ENCODE assay signal across 29 cellular contexts in the genomic region with DNA sequence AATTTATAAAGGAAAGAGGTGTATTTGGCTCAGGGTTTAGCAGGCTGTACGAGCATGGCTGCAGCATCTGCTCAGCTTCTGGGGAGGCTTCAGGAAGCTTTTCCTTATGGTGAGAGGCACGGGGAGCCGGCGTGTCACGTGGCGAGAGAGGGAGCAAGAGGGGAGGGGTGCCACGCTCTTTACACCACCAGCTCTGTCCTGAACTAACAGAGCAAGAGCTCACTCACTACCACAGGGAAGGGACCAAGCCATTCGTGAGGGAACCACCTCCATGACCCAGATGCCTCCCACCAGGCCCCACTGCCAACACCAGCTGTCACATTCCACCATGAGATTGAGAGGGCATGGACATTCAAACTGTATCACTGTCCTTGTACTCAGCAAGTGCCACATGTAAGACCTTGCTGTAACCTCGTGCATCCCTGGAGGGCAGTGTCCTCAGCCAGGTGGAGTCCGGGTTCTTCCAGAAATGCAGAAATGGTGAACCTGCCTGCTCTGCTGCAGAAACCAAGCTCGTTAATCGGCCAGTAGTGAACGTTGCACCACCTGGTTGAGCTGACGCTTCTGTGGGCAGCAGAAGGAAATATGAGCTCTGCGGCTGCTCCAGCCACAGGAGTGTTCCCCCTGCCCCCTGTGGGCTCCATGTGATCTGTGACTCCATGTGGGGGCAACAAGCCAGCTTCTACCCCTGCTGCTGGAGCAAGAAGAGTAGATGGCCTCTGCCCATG.
DNase-seq lines count a peak whose midpoint lies in the region; ATAC-seq, FAIRE-seq and TF ChIP-seq lines count a peak whose summit lies in the region.
"Had no signal": no experiment of that assay in that cellular context is flagged by ENCODE, and none has a peak within 500 bp of the region (broad histone marks: within the 10 kb centered on the region; RNA-seq: fewer than 3 reads in every experiment).

No MANE protein-coding gene starts in this region.

- H3K27me3 Mint-ChIP-seq in stimulated activated memory B cell treated with anti-CD40 and anti-IgM and Interleukin-4, amounts not matched to agents 10 μg/mL and 1 μg/mL and 100 μg/mL, for 72 hours = no peaks in the 10 kb centered on the region
- H3K27me3 Mint-ChIP-seq: activated naive CD8-positive, alpha-beta T cell treated with anti-CD3 and anti-CD28 coated beads for 36 hours; CD4-positive, alpha-beta memory T cell; naive thymus-derived CD8-positive, alpha-beta T cell had no signal

- H3K27ac Mint-ChIP-seq in stimulated activated memory B cell treated with anti-CD40 and anti-IgM and Interleukin-4, amounts not matched to agents 10 μg/mL and 1 μg/mL and 100 μg/mL, for 72 hours = peak overlapping the region; percentile 13
- H3K27ac Mint-ChIP-seq: activated naive CD8-positive, alpha-beta T cell treated with anti-CD3 and anti-CD28 coated beads for 36 hours; CD4-positive, alpha-beta memory T cell; GM23338 had no signal

- no peak for TF ChIP-seq EP300 in upper lobe of left lung (IDR thresholded peaks at IDR 0.05)

- H3K36me3 Mint-ChIP-seq in stimulated activated memory B cell treated with anti-CD40 and anti-IgM and Interleukin-4, amounts not matched to agents 10 μg/mL and 1 μg/mL and 100 μg/mL, for 72 hours = peaks cover 51% of the 10 kb centered on the region
- H3K36me3 Mint-ChIP-seq: activated naive CD8-positive, alpha-beta T cell treated with anti-CD3 and anti-CD28 coated beads for 36 hours had no signal

- no peaks in the 10 kb centered on the region for H3K27me3 ChIP-seq in esophagus (ENCODE audit: control insufficient read depth in 1 of 2, insufficient read depth in 2 of 2, low read length in 2 of 2)
- H3K27me3 ChIP-seq in upper lobe of left lung = no peaks in the 10 kb centered on the region
- H3K27me3 ChIP-seq: ascending aorta, gastroesophageal sphincter, left lung had no signal

- peak; percentile 42 for DNase-seq in NCI-H2107 treated with DMSO at 0.1 percent for 48 hours (lab: John Stamatoyannopoulos, UW; ENCODE audit: unreplicated experiment)
- no peak for DNase-seq in NCI-H2107 (lab: John Stamatoyannopoulos, UW)
- DNase-seq in Jurkat, Clone E6-1 (ENCODE audit: low read depth, low spot score) = peak; percentile 57
- DNase-seq in urothelium cell line (ENCODE audit: low spot score) = no peak
- no peak for DNase-seq in upper lobe of left lung
- DNase-seq: activated CD4-positive, alpha-beta T cell treated with anti-CD3 and anti-CD28 coated beads for 48 hours; activated effector memory CD4-positive, alpha-beta T cell treated with anti-CD3 and anti-CD28 coated beads, Interleukin-2, amount 50 U/mL, for 16 hours; activated naive CD8-positive, alpha-beta T cell treated with anti-CD3 and anti-CD28 coated beads for 36 hours; activated T-cell treated with anti-CD3 and anti-CD28 coated beads, Interleukin-2, amount 50 U/mL, for 1 hour; dermis blood vessel endothelial cell; hippocampal formation; immature natural killer cell; NCI-H1436; NCI-H510A; NK-92 treated with Interleukin-12 subunit alpha and Interleukin-12 subunit beta, amount 100 ng/mL, for 24 hours; occipital lobe; SHP77 treated with DMSO at 0.1 percent for 48 hours; small intestine; stimulated activated CD4-positive, alpha-beta T cell treated with anti-CD3 and anti-CD28 coated beads, Interleukin-2, amount 100 ng/mL, for 24 hours had no signal

- peaks cover 8% of the 10 kb centered on the region for H3K4me1 Mint-ChIP-seq in stimulated activated memory B cell treated with anti-CD40 and anti-IgM and Interleukin-4, amounts not matched to agents 10 μg/mL and 1 μg/mL and 100 μg/mL, for 72 hours
- H3K4me1 Mint-ChIP-seq: GM23338 had no signal

- H3K9me3 ChIP-seq in esophagus (ENCODE audit: control insufficient read depth in 2 of 2, insufficient read depth in 1 of 2, low read depth in 1 of 2, low read length in 1 of 2) (no peaks in the 10 kb centered on the region), upper lobe of left lung (no peaks in the 10 kb centered on the region)
- H3K9me3 ChIP-seq: ascending aorta, gastroesophageal sphincter, left lung had no signal

- no peaks in the 10 kb centered on the region for H3K9me3 Mint-ChIP-seq in stimulated activated memory B cell treated with anti-CD40 and anti-IgM and Interleukin-4, amounts not matched to agents 10 μg/mL and 1 μg/mL and 100 μg/mL, for 72 hours
- H3K9me3 Mint-ChIP-seq: activated naive CD8-positive, alpha-beta T cell treated with anti-CD3 and anti-CD28 coated beads for 36 hours; GM23338; immature natural killer cell; naive thymus-derived CD8-positive, alpha-beta T cell had no signal

- no peak overlapping the region for H3K4me3 Mint-ChIP-seq in stimulated activated memory B cell treated with anti-CD40 and anti-IgM and Interleukin-4, amounts not matched to agents 10 μg/mL and 1 μg/mL and 100 μg/mL, for 72 hours
- H3K4me3 Mint-ChIP-seq: activated naive CD8-positive, alpha-beta T cell treated with anti-CD3 and anti-CD28 coated beads for 36 hours; CD4-positive, alpha-beta memory T cell; GM23338; immature natural killer cell; naive thymus-derived CD8-positive, alpha-beta T cell had no signal

- no peak for FAIRE-seq in urothelium cell line (lab: Jason Lieb, UNC)
- FAIRE-seq: small intestine had no signal

- peaks cover 0 to 12% of the 10 kb centered on the region in 2 donors for H3K4me1 ChIP-seq in esophagus (ENCODE audit: control insufficient read depth in 2 of 2, insufficient read depth in 2 of 2, low read length in 1 of 2)
- H3K4me1 ChIP-seq in upper lobe of left lung = no peaks in the 10 kb centered on the region
- H3K4me1 ChIP-seq: ascending aorta, gastroesophageal sphincter, left lung had no signal

- 91 to 93% methylated on average over 15 of the region's 15 CpGs for WGBS in esophagus, 2 donors
- WGBS in upper lobe of left lung, 2 donors = 88% methylated on average over 8 to 15 of the region's 15 CpGs

- no peak for TF ChIP-seq POLR2A in upper lobe of left lung (IDR thresholded peaks at IDR 0.05)

- no peak overlapping the region for H3K4me3 ChIP-seq in Jurkat, Clone E6-1 (ENCODE audit: low read length)
- H3K4me3 ChIP-seq in esophagus (ENCODE audit: low read depth in 1 of 2, low read length in 2 of 2) (no peak overlapping the region), upper lobe of left lung (no peak overlapping the region)
- H3K4me3 ChIP-seq: ascending aorta, gastroesophageal sphincter, GM23338, left lung had no signal

- H3K36me3 ChIP-seq in esophagus (ENCODE audit: control insufficient read depth in 2 of 2, insufficient read depth in 2 of 2, low read length in 1 of 2) (peaks cover 0 to 2% of the 10 kb centered on the region in 2 donors), upper lobe of left lung (no peaks in the 10 kb centered on the region)
- H3K36me3 ChIP-seq: ascending aorta had no signal

- no peak for ATAC-seq in stimulated activated memory B cell treated with anti-CD40 and anti-IgM and Interleukin-4, amounts not matched to agents 10 μg/mL and 1 μg/mL and 100 μg/mL, for 72 hours
- ATAC-seq in upper lobe of left lung (ENCODE audit: low FRiP score in 2 of 2) (no peak), HG03565 (IDR thresholded peaks at IDR 0.05; ENCODE audit: unreplicated experiment) (no peak)
- ATAC-seq: gastroesophageal sphincter; GM23338; naive thymus-derived CD8-positive, alpha-beta T cell; Panc1 had no signal

- TF ChIP-seq CTCF in upper lobe of left lung (IDR thresholded peaks at IDR 0.05) = no peak

- H3K27ac ChIP-seq in esophagus (ENCODE audit: low read depth in 2 of 2, low read length in 1 of 2) = peak overlapping the region; percentile 87 to 93
- no peak overlapping the region for H3K27ac ChIP-seq in upper lobe of left lung
- H3K27ac ChIP-seq: ascending aorta, gastroesophageal sphincter, left lung had no signal

Comparison
In these comparisons a context has a peak if more than half of its experiments do, and no peak if none do; other contexts are left out.
1. DNase-seq: peak in NCI-H2107 treated with DMSO at 0.1 percent for 48 hours (single experiment) and Jurkat, Clone E6-1 (single experiment); none in NCI-H2107 (single experiment), urothelium cell line (single experiment) and upper lobe of left lung (0 of 2).
2. H3K27ac ChIP-seq: peak in esophagus (2 of 2); none in upper lobe of left lung (0 of 4).